27 cellular contexts compared by ENCODE assay signal in the genomic region with DNA sequence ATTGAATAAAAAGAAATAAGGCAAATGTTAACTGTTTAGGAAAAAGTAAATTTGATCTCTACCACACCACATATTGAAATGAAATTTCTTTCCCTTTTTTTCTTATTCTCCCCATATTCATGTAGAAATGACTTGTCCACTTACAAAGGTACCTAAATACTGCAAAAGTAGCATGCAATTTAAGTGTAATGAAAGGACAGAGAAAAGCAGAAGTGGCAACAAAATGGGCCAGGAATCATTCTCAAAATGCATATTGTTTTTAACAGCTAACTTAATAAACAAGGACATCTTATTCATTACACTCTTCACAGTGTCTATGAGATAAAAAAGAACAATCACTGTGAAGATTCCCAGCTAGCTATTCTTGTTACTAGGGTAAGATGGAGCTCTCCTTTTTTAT. TPM values are rescaled to one million over a fixed set of nuclear protein-coding genes. Genes with fewer than 3 reads are reported as not detected.
DNase-seq lines count a peak whose midpoint lies in the region; ATAC-seq, FAIRE-seq and TF ChIP-seq lines count a peak whose summit lies in the region.
"Had no signal": no experiment of that assay in that cellular context is flagged by ENCODE, and none has a peak within 500 bp of the region (broad histone marks: within the 10 kb centered on the region; RNA-seq: fewer than 3 reads in every experiment).

No MANE protein-coding gene starts in this region.

- no peaks in the 10 kb centered on the region for H3K9me2 ChIP-seq in OCI-LY1 (ENCODE audit: low read depth, low read length)
- H3K9me2 ChIP-seq: SK-N-SH had no signal

- no peak overlapping the region for H2AFZ ChIP-seq in IMR-90 (replicated peaks; ENCODE audit: low read length, poor library complexity)
- peak overlapping the region; percentile 52; the same call in 1 of the 2 replicates for H2AFZ ChIP-seq in OCI-LY1 (ENCODE audit: low read length)
- H2AFZ ChIP-seq in GM12878 (ENCODE audit: control insufficient read depth, low read depth, low read length), result no peak overlapping the region

- H2BK120ac ChIP-seq in IMR-90 (ENCODE audit: low read depth, low read length), result no peak overlapping the region

- H2BK5ac ChIP-seq in IMR-90 (ENCODE audit: low read depth, low read length, poor library complexity, severe bottlenecking), result no peak overlapping the region

- no peak overlapping the region; a peak in 1 of 4 replicates for H4K8ac ChIP-seq in IMR-90 (ENCODE audit: low read depth in 2 of 2, low read length in 2 of 2)

- H4K5ac ChIP-seq in IMR-90 (ENCODE audit: low read depth, low read length), result no peak overlapping the region

- peak overlapping the region; percentile 26; the same call in 1 of the 2 replicates for H3K4ac ChIP-seq in IMR-90 (ENCODE audit: low read depth, low read length)

- dilution Hi-C loops in IMR-90 (cut with HindIII; ENCODE audit: low sequenced_read_pairs, unreplicated experiment), result no loop called here

- DNase-seq in IMR-90 (no peak), GM12878 (ENCODE audit: low read depth, low spot score) (no peak), HFFc6 (no peak), NCI-H82 treated with DMSO at 0.1 percent for 48 hours (lab: John Stamatoyannopoulos, UW; ENCODE audit: unreplicated experiment) (no peak), lower leg skin (ENCODE audit: low spot score in 2 of 2) (no peak), BE2C (no peak)
- DNase-seq: Caco-2; CD8-positive, alpha-beta T cell; DMS 273 treated with DMSO at 0.1 percent for 48 hours; DMS79; GF-D8; NCI-H1092 treated with DMSO at 0.1 percent for 48 hours; NCI-H1436; NCI-H187; NCI-H2171 treated with DMSO at 0.1 percent for 48 hours; NCI-H524 treated with DMSO at 0.1 percent for 48 hours; NCI-H774; NK-92 treated with Interleukin-12 subunit alpha and Interleukin-12 subunit beta, amount 100 ng/mL, for 24 hours; SK-N-SH; SW 1271 had no signal

- in situ Hi-C loops in IMR-90 (cut with MboI; ENCODE audit: low sequenced_read_pairs), result no loop called here
- in situ Hi-C loops in GM12878 (cut with MboI), result no loop called here

- H3K4me1 ChIP-seq in IMR-90 (ENCODE audit: control insufficient read depth, insufficient read depth, low read length) (peaks cover 5% of the 10 kb centered on the region), OCI-LY1 (ENCODE audit: insufficient read depth, low read length, severe bottlenecking) (peaks cover 21% of the 10 kb centered on the region), GM12878 (ENCODE audit: control insufficient read depth, insufficient read depth, low read length) (no peaks in the 10 kb centered on the region), BE2C (peaks cover 2% of the 10 kb centered on the region; the same call in 1 of the 2 replicates)
- H3K4me1 ChIP-seq: Caco-2 had no signal

- H2BK20ac ChIP-seq in IMR-90 (ENCODE audit: low read depth, low read length), result no peak overlapping the region

- TF ChIP-seq POLR2A in IMR-90 (IDR thresholded peaks at IDR 0.05; ENCODE audit: low read depth, low read length) (no peak), GM12878 (IDR thresholded peaks at IDR 0.05; ENCODE audit: low read depth, low read length) (no peak), lower leg skin (IDR thresholded peaks at IDR 0.05) (no peak)

- H3K27ac ChIP-seq in IMR-90 (ENCODE audit: insufficient read depth, low read length) (no peak overlapping the region; the same call in 1 of the 2 replicates), OCI-LY1 (ENCODE audit: low read depth, low read length, poor library complexity, severe bottlenecking) (peak overlapping the region; percentile 50), GM12878 (ENCODE audit: control insufficient read depth, insufficient read depth) (no peak overlapping the region)
- H3K27ac ChIP-seq: C4-2B had no signal

- H4K91ac ChIP-seq in IMR-90 (ENCODE audit: insufficient read depth, low read depth, low read length), result no peak overlapping the region

- H3K9me1 ChIP-seq in IMR-90 (ENCODE audit: insufficient read depth, low read length), result no peaks in the 10 kb centered on the region; the same call in 1 of the 2 replicates

- peak overlapping the region; percentile 44; the same call in 1 of the 2 replicates for H3K18ac ChIP-seq in IMR-90 (ENCODE audit: low read depth, low read length)

- H3K9me3 ChIP-seq in IMR-90 (ENCODE audit: control insufficient read depth, insufficient read depth, low read length) (no peaks in the 10 kb centered on the region), OCI-LY1 (ENCODE audit: low read length) (no peaks in the 10 kb centered on the region), GM12878 (replicated peaks; ENCODE audit: control insufficient read depth, insufficient read depth, low read length) (no peaks in the 10 kb centered on the region), BE2C (no peaks in the 10 kb centered on the region)
- H3K9me3 ChIP-seq: Caco-2, SK-N-SH had no signal

- H3K27me3 ChIP-seq in IMR-90 (ENCODE audit: control insufficient read depth, insufficient read depth, low read length) (no peaks in the 10 kb centered on the region), OCI-LY1 (ENCODE audit: insufficient read depth, low read length) (no peaks in the 10 kb centered on the region), GM12878 (replicated peaks in 1 of 2; ENCODE audit: control insufficient read depth in 2 of 2, insufficient read depth in 2 of 2, low read length in 1 of 2) (no peaks in the 10 kb centered on the region), BE2C (no peaks in the 10 kb centered on the region)

- H3K4me3 Mint-ChIP-seq in HFFc6, result no peak overlapping the region
- H3K4me3 Mint-ChIP-seq: CD8-positive, alpha-beta T cell; T-helper 1 cell treated with Interleukin-12 subunit alpha and Interleukin-12 subunit beta and Interleukin-4 antibody, amounts not matched to agents 30 μg/mL and 1 μg/mL, for 36 hours had no signal

- peaks cover 20% of the 10 kb centered on the region for H3K4me1 Mint-ChIP-seq in HFFc6 (ENCODE audit: low read depth)

- intact Hi-C loops in IMR-90 (cut with micrococcal nuclease), result no loop called here
- intact Hi-C loops in GM12878 (cut with micrococcal nuclease; ENCODE audit: unreplicated experiment), result no loop called here
- intact Hi-C loops in lower leg skin (cut with DNase I; ENCODE audit: low total_unique reads), result loop anchor here (5.0 kb wide), 1 partner anchor 1660 kb away; no protein-coding TSS in a partner anchor

- H2BK15ac ChIP-seq in IMR-90 (ENCODE audit: low read depth, low read length), result no peak overlapping the region

- POLR2A ChIA-PET in IMR-90 (lab: Charles Lee; ENCODE audit: unreplicated experiment) (no interaction called here), GM12878 (lab: Charles Lee) (no interaction called here)

- H3K27me3 Mint-ChIP-seq in HFFc6 (ENCODE audit: insufficient read depth), result no peaks in the 10 kb centered on the region

- BruUV-seq in IMR-90 (replicated peaks; lab: Mats Ljungman, UMichigan), result no TSS peak
- BruUV-seq in GM12878 (replicated peaks; lab: Mats Ljungman, UMichigan), result no TSS peak

- H3K9ac ChIP-seq in IMR-90 (ENCODE audit: low read depth, low read length), result no peak overlapping the region
- 0 out of 2 replicates have a peak overlapping the region, but pooled peaks have one; percentile 20 for H3K9ac ChIP-seq in OCI-LY1 (ENCODE audit: low read length)
- H3K9ac ChIP-seq in GM12878 (ENCODE audit: control insufficient read depth, insufficient read depth, low read length), result no peak overlapping the region
- H3K9ac ChIP-seq: SK-N-SH had no signal

- H3K9me3 Mint-ChIP-seq in HFFc6, result no peaks in the 10 kb centered on the region
- H3K9me3 Mint-ChIP-seq: CD8-positive, alpha-beta T cell; T-helper 1 cell treated with Interleukin-12 subunit alpha and Interleukin-12 subunit beta and Interleukin-4 antibody, amounts not matched to agents 30 μg/mL and 1 μg/mL, for 36 hours had no signal

- CTCF ChIA-PET in IMR-90 (lab: Yijun Ruan, JAX) (no interaction called here), GM12878 (lab: Yijun Ruan, JAX) (no interaction called here)

- H3K79me2 ChIP-seq in OCI-LY1 (ENCODE audit: insufficient read depth, low read length) (no peaks in the 10 kb centered on the region), GM12878 (ENCODE audit: control insufficient read depth, insufficient read depth, low read length) (no peaks in the 10 kb centered on the region)

- H2AK9ac ChIP-seq in IMR-90 (replicated peaks; ENCODE audit: low read depth, low read length, poor library complexity), result no peak overlapping the region

- no peaks in the 10 kb centered on the region for H3K79me1 ChIP-seq in IMR-90 (ENCODE audit: low read depth in 1 of 2, low read length in 2 of 2)

- no peak overlapping the region for H3K23ac ChIP-seq in IMR-90 (ENCODE audit: low read depth, low read length)

- H3K14ac ChIP-seq in IMR-90 (replicated peaks; ENCODE audit: low read depth, low read length), result no peak overlapping the region

- H3F3A ChIP-seq in OCI-LY1 (ENCODE audit: insufficient read depth, low read length), result no peaks in the 10 kb centered on the region

- FAIRE-seq in GM12878 (lab: Jason Lieb, UNC), result no peak
- FAIRE-seq: H54 had no signal

- H3K36me3 Mint-ChIP-seq in HFFc6 (ENCODE audit: low read depth), result no peaks in the 10 kb centered on the region

- H3K56ac ChIP-seq in IMR-90 (ENCODE audit: extremely low read depth, insufficient read depth, low read length), result no peak overlapping the region

- ATAC-seq in IMR-90 (ENCODE audit: low read depth), result no peak
- ATAC-seq in GM12878, result no peak
- ATAC-seq: CD8-positive, alpha-beta T cell; Panc1 had no signal

- RAD21 ChIA-PET in GM12878 (lab: Charles Lee; ENCODE audit: unreplicated experiment), result no interaction called here

- TF ChIP-seq RAD21 in IMR-90 (IDR thresholded peaks at IDR 0.05; ENCODE audit: low read length) (no peak), GM12878 (IDR thresholded peaks at IDR 0.05; ENCODE audit: insufficient read depth, low read depth, low read length) (no peak)

- H3K36me3 ChIP-seq in IMR-90 (ENCODE audit: control insufficient read depth, insufficient read depth, low read length) (no peaks in the 10 kb centered on the region), OCI-LY1 (ENCODE audit: insufficient read depth, low read length) (no peaks in the 10 kb centered on the region), GM12878 (ENCODE audit: control insufficient read depth in 2 of 2, insufficient read depth in 2 of 2, low read length in 1 of 2) (no peaks in the 10 kb centered on the region), BE2C (no peaks in the 10 kb centered on the region)

- H3K27ac Mint-ChIP-seq in HFFc6, result no peak overlapping the region
- H3K27ac Mint-ChIP-seq: CD8-positive, alpha-beta T cell; T-helper 1 cell treated with Interleukin-12 subunit alpha and Interleukin-12 subunit beta and Interleukin-4 antibody, amounts not matched to agents 30 μg/mL and 1 μg/mL, for 36 hours had no signal

- TF ChIP-seq EP300 in GM12878 (IDR thresholded peaks at IDR 0.05; ENCODE audit: borderline replicate concordance in 1 of 2, control insufficient read depth in 1 of 2, low read depth in 2 of 2, low read length in 2 of 2), result no peak

- no peak overlapping the region for H2AK5ac ChIP-seq in IMR-90 (ENCODE audit: low read depth, low read length)

- H4K20me1 ChIP-seq in IMR-90 (ENCODE audit: insufficient read depth, low read length) (no peaks in the 10 kb centered on the region), OCI-LY1 (ENCODE audit: insufficient read depth, low read length) (no peaks in the 10 kb centered on the region), GM12878 (ENCODE audit: control insufficient read depth, insufficient read depth) (no peaks in the 10 kb centered on the region)

- H3K4me3 ChIP-seq in IMR-90 (ENCODE audit: insufficient read depth, low read depth, low read length), result no peak overlapping the region
- H3K4me3 ChIP-seq in OCI-LY1 (ENCODE audit: low read depth, low read length, poor library complexity, severe bottlenecking), result no peak overlapping the region
- no peak overlapping the region for H3K4me3 ChIP-seq in GM12878
- no peak overlapping the region for H3K4me3 ChIP-seq in lower leg skin (ENCODE audit: low read depth, poor library complexity, severe bottlenecking)
- no peak overlapping the region for H3K4me3 ChIP-seq in BE2C (ENCODE audit: low read depth, low read length)

- H3K4me2 ChIP-seq in IMR-90 (ENCODE audit: low read depth, low read length) (no peak overlapping the region), OCI-LY1 (ENCODE audit: low read length) (peak overlapping the region; percentile 19), GM12878 (ENCODE audit: control insufficient read depth, insufficient read depth) (no peak overlapping the region)
- H3K4me2 ChIP-seq: SK-N-SH had no signal

- SMC1A ChIA-PET in GM12878 (lab: Charles Lee; ENCODE audit: uncharacterized antibody, unreplicated experiment), result interaction anchor here (0.6 kb wide), 1 partner anchor 106 kb away, joined by 3 read pairs; no protein-coding TSS in a partner anchor

- TF ChIP-seq CTCF in IMR-90 (conservative IDR thresholded peaks at IDR 0.05; ENCODE audit: low read depth, low read length) (no peak), OCI-LY1 (IDR thresholded peaks at IDR 0.05; ENCODE audit: low read length) (no peak), GM12878 (IDR thresholded peaks at IDR 0.05 in 2 of 3, conservative IDR thresholded peaks at IDR 0.05 in 1 of 3; ENCODE audit: control insufficient read depth in 2 of 3, extremely low read depth in 1 of 3, insufficient read depth in 1 of 3, low read depth in 3 of 3, low read length in 3 of 3) (no peak), HFFc6 (IDR thresholded peaks at IDR 0.05) (no peak), lower leg skin (IDR thresholded peaks at IDR 0.05) (no peak), BE2C (IDR thresholded peaks at IDR 0.05; ENCODE audit: low read depth, low read length) (no peak)

RNA-seq across cellular contexts. Expression of a gene that starts 40.6 kb away (rescaled TPM):
- total RNA-seq in IMR-90 (2012; rRNA removed) (34.8 and 69.2 TPM in 2 replicates), GM12878 (2014; rRNA removed) (not detected in 2 replicates), GM12878 (2014; rRNA removed; fragmentation: Illumina TruSeq; extraction: Trizol) (not detected in 2 replicates), GM12878 (2021) (0.05 and 0.08 TPM in 2 replicates), lower leg skin (10 to 100 TPM in 3 of 4 donors, 1 to 10 TPM in 1; 7.3 to 35.6 (median 12.7) TPM)
- polyA plus RNA-seq in IMR-90 (2012; rRNA removed) (19.5 and 27.3 TPM in 2 replicates), GM12878 (2011; rRNA removed) (0.01 TPM in 1 of 2 replicates, not detected in the other), GM12878 (2014; fragmentation: Illumina TruSeq; extraction: Trizol) (not detected in 2 replicates), GM12878 (2014; fragmentation: Nextera tagmentation; extraction: Ambion mirVana) (not detected), GM12878 (2014; rRNA removed) (not detected in 2 replicates), GM12878 (2016; fragmentation: Nextera tagmentation; extraction: Ambion mirVana) (not detected)
- 2.9 and 3.0 TPM in 2 replicates for polyA plus RNA-seq in IMR-90 (2012; cell fraction: cytosol; rRNA removed)
- 0.61 and 12.9 TPM in 2 replicates for polyA plus RNA-seq in IMR-90 (2012; cell fraction: nucleus; rRNA removed; ENCODE audit: low replicate concordance)
- not detected in 2 replicates for total RNA-seq in GM12878 (2013; cell fraction: nucleolus; rRNA removed)
- polyA plus RNA-seq in GM12878 (2011; ENCODE audit: low read depth), result not detected
- polyA plus RNA-seq in GM12878 (2011; cell fraction: cytosol; rRNA removed), result not detected in 2 replicates
- polyA plus RNA-seq in GM12878 (2011; cell fraction: nucleus; rRNA removed), result not detected in 2 replicates
- not detected in 2 replicates for polyA plus RNA-seq in GM12878 (2012)
- not detected in 2 replicates for polyA minus RNA-seq in GM12878 (2011; rRNA and poly(A)+ RNA removed)
- not detected in 2 replicates for polyA minus RNA-seq in GM12878 (2011; cell fraction: cytosol; rRNA and poly(A)+ RNA removed)
- not detected in 2 replicates for polyA minus RNA-seq in GM12878 (2011; cell fraction: nucleus; rRNA and poly(A)+ RNA removed)
- total RNA-seq in HFFc6 (2021; fragmentation: NEBNext Ultra II Directional; extraction: Animal tissue kit (Norgen Biotek cat#: 25700)), result 10 to 100 TPM; 12.1 to 59.8 (median 52.2) TPM
- 0.37 TPM for polyA plus RNA-seq in BE2C (2012; ENCODE audit: insufficient read depth, insufficient read length, low read depth)
- total RNA-seq: A673; CD8-positive, alpha-beta T cell; HT-29 had no signal

Comparison
In these comparisons a context has a peak if more than half of its experiments do, and no peak if none do; other contexts are left out.
1. RNA of a gene that starts 40.6 kb away (total RNA-seq): 12.1 to 59.8 TPM in HFFc6, 34.8 to 69.2 TPM in IMR-90 and 7.3 to 35.6 TPM in lower leg skin; 0.05 to 0.08 TPM in GM12878; every median in the first group is over 4 times any median in the second.